Comparison of ENCODE assay signal across 9 cellular contexts in the genomic region with DNA sequence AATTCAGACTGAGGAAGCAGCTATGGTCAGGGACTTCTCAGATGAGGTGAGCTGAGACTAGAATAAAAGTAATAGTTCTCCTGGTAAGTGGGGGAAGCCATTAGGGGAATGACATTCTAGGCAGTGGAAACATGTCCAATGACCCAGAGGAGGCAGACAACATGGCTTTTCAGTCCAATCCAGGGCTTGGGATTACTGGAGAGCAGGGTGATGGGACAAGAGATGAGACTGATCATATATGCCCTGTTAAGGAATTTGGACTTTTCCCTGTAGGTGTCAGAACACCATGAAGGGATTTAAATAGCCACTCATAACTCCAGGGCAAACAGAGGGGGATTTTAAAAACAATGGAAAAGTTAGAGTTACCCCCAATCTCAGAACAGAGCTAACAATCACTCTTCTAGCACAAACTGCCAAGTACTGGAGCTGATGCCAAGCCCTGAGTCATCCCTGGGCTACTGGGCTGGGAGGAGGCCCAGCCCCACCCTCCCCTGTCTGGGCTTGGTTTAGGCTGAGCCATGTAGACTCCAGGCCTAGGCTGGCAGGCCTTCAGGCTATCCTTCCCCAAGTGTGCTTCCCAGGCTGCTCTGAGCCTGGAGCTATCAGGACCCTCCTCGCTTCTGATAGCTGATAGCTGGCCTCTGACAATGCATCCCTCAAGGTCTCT. TPM values are rescaled to one million over a fixed set of nuclear protein-coding genes. Genes with fewer than 3 reads are reported as not detected.
DNase-seq lines count a peak whose midpoint lies in the region; ATAC-seq and TF ChIP-seq lines count a peak whose summit lies in the region.
"Had no signal": no experiment of that assay in that cellular context is flagged by ENCODE, and none has a peak within 500 bp of the region (broad histone marks: within the 10 kb centered on the region; RNA-seq: fewer than 3 reads in every experiment).

No MANE protein-coding gene starts in this region.

- ATAC-seq in effector memory CD8-positive, alpha-beta T cell (replicated peaks) = no peak
- ATAC-seq in HG02763 (IDR thresholded peaks at IDR 0.05; ENCODE audit: unreplicated experiment) = no peak

- H3K27ac ChIP-seq in adrenal gland = peak overlapping the region in 2 of 5 donors; percentile 33 to 50

- intact Hi-C loops in adrenal gland (cut with DNase I) = no loop called here

- DNase-seq in activated CD4-positive, alpha-beta T cell treated with anti-CD3 and anti-CD28 coated beads for 48 hours = peak; percentile 40
- no peak for DNase-seq in activated CD4-positive, alpha-beta T cell treated with anti-CD3 and anti-CD28 coated beads for 1 hour
- peak; percentile 80 to 92 (median 89) for DNase-seq in adrenal gland
- peak; percentile 70 for DNase-seq in hepatic stellate cell (ENCODE audit: low spot score)
- DNase-seq in stimulated activated CD8-positive, alpha-beta memory T cell treated with anti-CD3 and anti-CD28 coated beads, Interleukin-4, amount 100 ng/mL, for 48 hours = peak; percentile 28
- no peak for DNase-seq in effector memory CD8-positive, alpha-beta T cell
- DNase-seq in GM10248 (ENCODE audit: extremely low spot score) = no peak
- DNase-seq: CD4-positive, CD25-positive, alpha-beta regulatory T cell had no signal

- H3K9me3 Mint-ChIP-seq in effector memory CD8-positive, alpha-beta T cell = no peaks in the 10 kb centered on the region
- H3K9me3 Mint-ChIP-seq: CD4-positive, CD25-positive, alpha-beta regulatory T cell had no signal

- no peaks in the 10 kb centered on the region for H3K36me3 ChIP-seq in adrenal gland (replicated peaks in 1 of 2)

- no peak overlapping the region for H3K4me3 Mint-ChIP-seq in effector memory CD8-positive, alpha-beta T cell
- H3K4me3 Mint-ChIP-seq: CD4-positive, CD25-positive, alpha-beta regulatory T cell had no signal

- WGBS in adrenal gland, 4 donors = 38 to 58% (median 40%) methylated on average over 1 of the region's 1 CpG; no CpG with 5 or more reads in 1 of the 4 donors

- POLR2A ChIA-PET in GM10248 (lab: Yijun Ruan, JAX) = interaction anchor here (0.6 kb wide), 1 partner anchor 9 kb away, joined by 5 read pairs; no protein-coding TSS in a partner anchor

- peaks cover 8 to 26% of the 10 kb centered on the region in 2 donors for H3K4me1 ChIP-seq in adrenal gland (replicated peaks in 1 of 2)

- no peak overlapping the region for H3K4me3 ChIP-seq in adrenal gland

- H3K4me1 Mint-ChIP-seq in effector memory CD8-positive, alpha-beta T cell (ENCODE audit: low read depth in 2 of 2) = peaks cover 0 to 5% of the 10 kb centered on the region in 2 donors

- no peak overlapping the region for H3K27ac Mint-ChIP-seq in effector memory CD8-positive, alpha-beta T cell

- no peaks in the 10 kb centered on the region for H3K27me3 Mint-ChIP-seq in effector memory CD8-positive, alpha-beta T cell
- H3K27me3 Mint-ChIP-seq: CD4-positive, CD25-positive, alpha-beta regulatory T cell had no signal

- CTCF ChIA-PET in GM10248 (lab: Yijun Ruan, JAX) = interaction anchor here (0.8 to 1.5 kb wide), 4 partner anchors 9 to 117 kb away, joined by 3 read pairs; no protein-coding TSS in a partner anchor

- peaks cover 2% of the 10 kb centered on the region for H3K36me3 Mint-ChIP-seq in effector memory CD8-positive, alpha-beta T cell (ENCODE audit: insufficient read depth)
- H3K36me3 Mint-ChIP-seq: CD4-positive, CD25-positive, alpha-beta regulatory T cell had no signal

- no peaks in the 10 kb centered on the region for H3K9me3 ChIP-seq in adrenal gland (replicated peaks in 1 of 3)

- TF ChIP-seq POLR2A in adrenal gland (IDR thresholded peaks at IDR 0.05) = no peak

- peaks cover 4% of the 10 kb centered on the region for H3K27me3 ChIP-seq in adrenal gland

- TF ChIP-seq CTCF in adrenal gland (IDR thresholded peaks at IDR 0.05) = no peak
- TF ChIP-seq CTCF in GM10248 (IDR thresholded peaks at IDR 0.05; ENCODE audit: control extremely low read depth, extremely low read depth, low read depth, missing control alignments) = no peak

RNA-seq across cellular contexts. Expression of a gene that starts 22.7 kb away (rescaled TPM):
- 100 to 1,000 TPM; 119 to 244 (median 193) TPM for total RNA-seq in adrenal gland
- polyA plus RNA-seq in adrenal gland = 100 to 1,000 TPM in 2 of 3 donors, 10 to 100 TPM in 1; 81.7 to 197 (median 119) TPM

Comparison
In these comparisons a context has a peak if more than half of its experiments do, and no peak if none do; other contexts are left out.
1. DNase-seq: peak in activated CD4-positive, alpha-beta T cell treated with anti-CD3 and anti-CD28 coated beads for 48 hours (single experiment), adrenal gland (7 of 7), hepatic stellate cell (single experiment) and stimulated activated CD8-positive, alpha-beta memory T cell treated with anti-CD3 and anti-CD28 coated beads, Interleukin-4, amount 100 ng/mL, for 48 hours (single experiment); none in activated CD4-positive, alpha-beta T cell treated with anti-CD3 and anti-CD28 coated beads for 1 hour (single experiment), effector memory CD8-positive, alpha-beta T cell (0 of 3) and GM10248 (single experiment).